20 cellular contexts compared by ENCODE assay signal in genomic region chr1:37633040-37633949, GRCh38. TPM values are rescaled to one million over a fixed set of nuclear protein-coding genes. Genes with fewer than 3 reads are reported as not detected.
DNase-seq lines count a peak whose midpoint lies in the region; ATAC-seq and TF ChIP-seq lines count a peak whose summit lies in the region.
"Had no signal": no experiment of that assay in that cellular context is flagged by ENCODE, and none has a peak within 500 bp of the region (broad histone marks: within the 10 kb centered on the region; RNA-seq: fewer than 3 reads in every experiment).

No MANE protein-coding gene starts in this region.

- peak overlapping the region; percentile 39 for H3K4me3 Mint-ChIP-seq in mesothelial cell of epicardium
- H3K4me3 Mint-ChIP-seq: activated CD4-positive, alpha-beta memory T cell treated with anti-CD3 and anti-CD28 coated beads, Interleukin-2, amount 10 ng/mL, durations not matched to agents 7 days and 5 days; T-helper 1 cell treated with Interleukin-12 subunit alpha and Interleukin-12 subunit beta and Interleukin-4 antibody, amounts not matched to agents 30 μg/mL and 1 μg/mL, for 36 hours had no signal

- H3K4me1 Mint-ChIP-seq in mesothelial cell of epicardium: peaks cover 9% of the 10 kb centered on the region

- H3K9me3 ChIP-seq in HUES48 (ENCODE audit: control insufficient read depth, insufficient read depth, low read length) (no peaks in the 10 kb centered on the region), ectodermal cell (ENCODE audit: control insufficient read depth, low read length) (no peaks in the 10 kb centered on the region), thoracic aorta (no peaks in the 10 kb centered on the region)
- H3K9me3 ChIP-seq: heart left ventricle, SJCRH30 had no signal

- H3K9ac ChIP-seq in HUES48 (ENCODE audit: low read depth, low read length): no peak overlapping the region

- H3K27me3 ChIP-seq in HUES48 (ENCODE audit: control insufficient read depth, insufficient read depth, low read length) (peaks cover 100% of the 10 kb centered on the region), ectodermal cell (ENCODE audit: control insufficient read depth, insufficient read depth, low read length, poor library complexity, severe bottlenecking) (peaks cover 96% of the 10 kb centered on the region), thoracic aorta (replicated peaks; ENCODE audit: insufficient read depth) (peaks cover 8% of the 10 kb centered on the region)

- H3K27ac ChIP-seq in HUES48 (ENCODE audit: low read depth, low read length): no peak overlapping the region
- no peak overlapping the region for H3K27ac ChIP-seq in ectodermal cell (ENCODE audit: insufficient read depth, low read depth, low read length, poor library complexity, severe bottlenecking)
- H3K27ac ChIP-seq in thoracic aorta: no peak overlapping the region
- H3K27ac ChIP-seq: heart left ventricle, SJCRH30 had no signal

- peak overlapping the region; percentile 50 for H3K4me3 ChIP-seq in HUES48 (ENCODE audit: low read depth, low read length)
- peak overlapping the region; percentile 44 for H3K4me3 ChIP-seq in ectodermal cell (ENCODE audit: insufficient read depth, low read depth, low read length)
- peak overlapping the region; percentile 53 for H3K4me3 ChIP-seq in thoracic aorta
- H3K4me3 ChIP-seq: SJCRH30 had no signal

- WGBS in ectodermal cell, 2 experiments: 3% methylated on average over 31 of the region's 31 CpGs

- DNase-seq in mesothelial cell of epicardium (ENCODE audit: low spot score in 2 of 2, unreplicated experiment in 2 of 2): no peak
- no peak for DNase-seq in thoracic aorta (ENCODE audit: low spot score)
- no peak for DNase-seq in stimulated activated CD4-positive, alpha-beta T cell treated with anti-CD3 and anti-CD28 coated beads, Interleukin-4, amount 100 ng/mL, for 1 hour
- DNase-seq: activated CD4-positive, alpha-beta memory T cell treated with anti-CD3 and anti-CD28 coated beads, Interleukin-2, amount 10 ng/mL, durations not matched to agents 7 days and 5 days; activated T-cell treated with anti-CD3 and anti-CD28 coated beads, Interleukin-2, amount 50 U/mL, for 1 hour; DND-41; mesendoderm; NCI-H2171 treated with DMSO at 0.1 percent for 48 hours; PC-3; SJCRH30 had no signal

- peaks cover 10% of the 10 kb centered on the region; the same call in 1 of the 2 replicates for H3K4me1 ChIP-seq in HUES48 (ENCODE audit: control insufficient read depth, insufficient read depth, low read length)
- H3K4me1 ChIP-seq in ectodermal cell (ENCODE audit: control insufficient read depth, insufficient read depth, low read length): peaks cover 52% of the 10 kb centered on the region
- peaks cover 9% of the 10 kb centered on the region in 2 donors for H3K4me1 ChIP-seq in thoracic aorta (ENCODE audit: control insufficient read depth in 1 of 2, low read depth in 2 of 2)
- H3K4me1 ChIP-seq: SJCRH30 had no signal

- H3K9me3 Mint-ChIP-seq in mesothelial cell of epicardium: no peaks in the 10 kb centered on the region
- H3K9me3 Mint-ChIP-seq: activated CD4-positive, alpha-beta memory T cell treated with anti-CD3 and anti-CD28 coated beads, Interleukin-2, amount 10 ng/mL, durations not matched to agents 7 days and 5 days; activated naive CD4-positive, alpha-beta T cell treated with anti-CD3 and anti-CD28 coated beads, Interleukin-2, amount 50 U/mL, for 72 hours; nephron progenitor cell; T-helper 1 cell treated with Interleukin-12 subunit alpha and Interleukin-12 subunit beta and Interleukin-4 antibody, amounts not matched to agents 30 μg/mL and 1 μg/mL, for 36 hours had no signal

- H3K27me3 Mint-ChIP-seq in mesothelial cell of epicardium (ENCODE audit: low read depth): peaks cover 60% of the 10 kb centered on the region

- H3K27ac Mint-ChIP-seq in mesothelial cell of epicardium: no peak overlapping the region
- H3K27ac Mint-ChIP-seq: activated CD4-positive, alpha-beta memory T cell treated with anti-CD3 and anti-CD28 coated beads, Interleukin-2, amount 10 ng/mL, durations not matched to agents 7 days and 5 days; activated naive CD4-positive, alpha-beta T cell treated with anti-CD3 and anti-CD28 coated beads, Interleukin-2, amount 50 U/mL, for 72 hours; nephron progenitor cell; T-helper 1 cell treated with Interleukin-12 subunit alpha and Interleukin-12 subunit beta and Interleukin-4 antibody, amounts not matched to agents 30 μg/mL and 1 μg/mL, for 36 hours had no signal

- TF ChIP-seq CTCF in mesothelial cell of epicardium (IDR thresholded peaks at IDR 0.05; ENCODE audit: unreplicated experiment) (no peak), thoracic aorta (IDR thresholded peaks at IDR 0.05) (no peak)

- H3K36me3 Mint-ChIP-seq in mesothelial cell of epicardium: no peaks in the 10 kb centered on the region

- no peak for ATAC-seq in thoracic aorta (ENCODE audit: insufficient number of reproducible peaks, low FRiP score, low read depth)
- ATAC-seq in HG02973 (IDR thresholded peaks at IDR 0.05; ENCODE audit: unreplicated experiment): no peak
- no peak for ATAC-seq in GM19455 (IDR thresholded peaks at IDR 0.05; ENCODE audit: unreplicated experiment)
- ATAC-seq in HG02884 (IDR thresholded peaks at IDR 0.05; ENCODE audit: unreplicated experiment): no peak
- ATAC-seq: heart left ventricle, PC-3 had no signal

- H3K36me3 ChIP-seq in HUES48 (ENCODE audit: control insufficient read depth, insufficient read depth, low read length): no peaks in the 10 kb centered on the region
- H3K36me3 ChIP-seq in ectodermal cell (ENCODE audit: control insufficient read depth, insufficient read depth, low read length): no peaks in the 10 kb centered on the region
- no peaks in the 10 kb centered on the region for H3K36me3 ChIP-seq in thoracic aorta
- H3K36me3 ChIP-seq: heart left ventricle, SJCRH30 had no signal

RNA-seq across cellular contexts. Expression of gene RSPO1, which starts 1.4 kb away (rescaled TPM):
- 4.1 TPM for polyA plus RNA-seq in ectodermal cell (2013, experiment 1 of 4)
- 4.3 TPM for polyA plus RNA-seq in ectodermal cell (2013, experiment 2 of 4)
- 4.3 TPM for polyA plus RNA-seq in ectodermal cell (2013, experiment 3 of 4)
- 4.9 TPM for polyA plus RNA-seq in ectodermal cell (2013, experiment 4 of 4)
- total RNA-seq in mesothelial cell of epicardium (0.20 to 0.51 TPM (median 0.43 TPM) in 3 replicates), thoracic aorta (under 1 TPM; 0.42 to 0.95 TPM)
- total RNA-seq: activated CD4-positive, alpha-beta memory T cell treated with anti-CD3 and anti-CD28 coated beads, Interleukin-2, amount 10 ng/mL, durations not matched to agents 7 days and 5 days; activated naive CD4-positive, alpha-beta T cell treated with anti-CD3 and anti-CD28 coated beads, Interleukin-2, amount 50 U/mL, for 72 hours; M059J; PC-3; SJCRH30 had no signal
- polyA plus RNA-seq: heart left ventricle had no signal

RNA-seq across cellular contexts. Expression of gene GNL2, which starts 37.6 kb away (rescaled TPM):
- polyA plus RNA-seq in ectodermal cell (2013, experiment 1 of 4): 74.7 TPM
- 67.4 TPM for polyA plus RNA-seq in ectodermal cell (2013, experiment 2 of 4)
- polyA plus RNA-seq in ectodermal cell (2013, experiment 3 of 4): 66.4 TPM
- polyA plus RNA-seq in ectodermal cell (2013, experiment 4 of 4): 74.7 TPM
- total RNA-seq in mesothelial cell of epicardium (59.3 to 61.8 TPM (median 61.1 TPM) in 3 replicates), thoracic aorta (10 to 100 TPM; 37.0 to 53.6 TPM)

RNA-seq across cellular contexts. Expression of gene CDCA8, which starts 59.0 kb away (rescaled TPM):
- 56.4 TPM for polyA plus RNA-seq in ectodermal cell (2013, experiment 1 of 4)
- 50.2 TPM for polyA plus RNA-seq in ectodermal cell (2013, experiment 2 of 4)
- polyA plus RNA-seq in ectodermal cell (2013, experiment 3 of 4): 48.5 TPM
- 47.5 TPM for polyA plus RNA-seq in ectodermal cell (2013, experiment 4 of 4)
- total RNA-seq in mesothelial cell of epicardium (12.8 to 14.6 TPM (median 13.5 TPM) in 3 replicates), thoracic aorta (under 1 TPM; 0.27 to 0.35 TPM)

Comparison
In these comparisons a context has a peak if more than half of its experiments do, and no peak if none do; other contexts are left out.
1. RNA of gene CDCA8, which starts 59.0 kb away (total RNA-seq): 12.8 to 14.6 TPM in mesothelial cell of epicardium; 0.27 to 0.35 TPM in thoracic aorta; every median in the first group is over 10 times any median in the second.
2. Peak in every context shown above with its lines, with median percentiles within 50 percentile points of each other: H3K4me3 ChIP-seq.